20 cellular contexts compared by ENCODE assay signal in genomic region chr11:61601512-61601911, GRCh38. TPM values are rescaled to one million over a fixed set of nuclear protein-coding genes. Genes with fewer than 3 reads are reported as not detected.
DNase-seq lines count a peak whose midpoint lies in the region; ATAC-seq and TF ChIP-seq lines count a peak whose summit lies in the region.
"Had no signal": no experiment of that assay in that cellular context is flagged by ENCODE, and none has a peak within 500 bp of the region (broad histone marks: within the 10 kb centered on the region; RNA-seq: fewer than 3 reads in every experiment).

No MANE protein-coding gene starts in this region.

- no peak for TF ChIP-seq CTCF in transverse colon (IDR thresholded peaks at IDR 0.05)

- TF ChIP-seq POLR2A in transverse colon (IDR thresholded peaks at IDR 0.05) = peak; percentile 47

- H3K36me3 ChIP-seq in transverse colon = no peaks in the 10 kb centered on the region
- H3K36me3 ChIP-seq: stomach had no signal

- no peaks in the 10 kb centered on the region for H3K27me3 ChIP-seq in transverse colon

- ATAC-seq in left lobe of liver = peak; percentile 43
- ATAC-seq: GM23338 had no signal

- peak; percentile 73 for DNase-seq in NCI-H2029 (lab: John Stamatoyannopoulos, UW)
- no peak for DNase-seq in NCI-H2029 treated with DMSO at 0.1 percent for 48 hours (lab: John Stamatoyannopoulos, UW)
- DNase-seq in NCI-H774 (lab: John Stamatoyannopoulos, UW) = peak; percentile 75
- DNase-seq in left lobe of liver (ENCODE audit: low spot score) = no peak
- DNase-seq in transverse colon = no peak
- no peak for DNase-seq in NCI-H446 (lab: John Stamatoyannopoulos, UW)
- DNase-seq in NCI-H2107 (lab: John Stamatoyannopoulos, UW) = no peak
- no peak for DNase-seq in DMS79 (lab: John Stamatoyannopoulos, UW)
- DNase-seq: 8988T; activated B cell treated with CpG ODN at 0.5 μM for 24 hours; activated CD4-positive, alpha-beta T cell treated with anti-CD3 and anti-CD28 coated beads, Interleukin-2, amount 50 U/mL, for 48 hours; CD4-positive, alpha-beta T cell; DND-41; NCI-H1048; NCI-H526; Right ventricle myocardium superior; stomach; T1000 had no signal

- peaks cover 0 to 21% (median 12%) of the 10 kb centered on the region in 4 donors for H3K4me1 ChIP-seq in transverse colon

- H3K27ac ChIP-seq in transverse colon = peak overlapping the region; percentile 51 to 61 (median 57)

- H3K9me3 ChIP-seq in transverse colon = no peaks in the 10 kb centered on the region
- H3K9me3 ChIP-seq: stomach had no signal

- 40 to 60% methylated on average over 1 to 4 of the region's 4 CpGs for WGBS in transverse colon (ENCODE audit: low coverage in 1 of 2), 2 donors

- no peak overlapping the region for H3K4me3 ChIP-seq in transverse colon
- H3K4me3 ChIP-seq: GM23338, lung, stomach had no signal

- TF ChIP-seq EP300 in transverse colon (IDR thresholded peaks at IDR 0.05; ENCODE audit: low read depth) = no peak

- in situ Hi-C loops in transverse colon (cut with MboI; ENCODE audit: low pct_ligation_motif_present in 1 of 4, low pct_unique_long_range_greater_than_20kb in 1 of 4, low sequenced_read_pairs in 3 of 4) = no loop called here

- intact Hi-C loops in transverse colon (cut with DNase I; ENCODE audit: low total_unique reads) = no loop called here

RNA-seq across cellular contexts. Expression of gene SYT7, which starts 20.6 kb away (rescaled TPM):
- 65.6 TPM for total RNA-seq in left lobe of liver
- 10 to 100 TPM in 3 of 4 donors, 1 to 10 TPM in 1; 6.8 to 26.2 (median 12.8) TPM for total RNA-seq in transverse colon
- total RNA-seq: activated B cell treated with CpG ODN at 0.5 μM for 24 hours; CD4-positive, alpha-beta T cell had no signal

Comparison
In these comparisons a context has a peak if more than half of its experiments do, and no peak if none do; other contexts are left out.
1. DNase-seq: peak in NCI-H2029 (single experiment) and NCI-H774 (single experiment); none in NCI-H2029 treated with DMSO at 0.1 percent for 48 hours (single experiment), left lobe of liver (single experiment), transverse colon (single experiment), NCI-H446 (0 of 2), NCI-H2107 (single experiment) and DMS79 (single experiment).